8 cellular contexts compared by ENCODE assay signal in genomic region chr19:16185123-16185924, GRCh38. TPM values are rescaled to one million over a fixed set of nuclear protein-coding genes. Genes with fewer than 3 reads are reported as not detected.
A peak's percentile ranks its signal among the peaks of the same experiment; 100 is the strongest.
DNase-seq lines count a peak whose midpoint lies in the region; TF ChIP-seq lines count a peak whose summit lies in the region.

FAM32A (plus strand) TSS chr19:16185410; CDS start chr19:16185443, 33 bp downstream.

- H3K36me3 ChIP-seq in neuron (ENCODE audit: insufficient read depth, low read length) (peaks cover 27% of the 10 kb centered on the region), subcutaneous abdominal adipose tissue (ENCODE audit: control insufficient read depth in 5 of 5, insufficient read depth in 5 of 5, low read length in 5 of 5) (peaks cover 0 to 29% (median 24%) of the 10 kb centered on the region in 5 donors)

- H3K9me3 ChIP-seq in neuron (ENCODE audit: low read length): no peaks in the 10 kb centered on the region
- no peaks in the 10 kb centered on the region for H3K9me3 ChIP-seq in subcutaneous abdominal adipose tissue (ENCODE audit: control insufficient read depth in 5 of 5, low read length in 5 of 5)

- H3K4me3 ChIP-seq in neuron (ENCODE audit: low read length): peak within 1 kb of the TSS; percentile 59
- H3K4me3 ChIP-seq in subcutaneous abdominal adipose tissue (ENCODE audit: low read depth in 1 of 5, low read length in 5 of 5): peak within 1 kb of the TSS; percentile 85 to 97 (median 96)

- H3K27me3 ChIP-seq in neuron (ENCODE audit: insufficient read depth, low read length) (no peaks in the 10 kb centered on the region), subcutaneous abdominal adipose tissue (ENCODE audit: control insufficient read depth in 5 of 5, insufficient read depth in 4 of 5, low read length in 5 of 5) (peaks cover 0 to under 1% (median 0%) of the 10 kb centered on the region in 5 donors)

- H3K4me1 ChIP-seq in neuron (ENCODE audit: insufficient read depth, low read length) (peaks cover 7% of the 10 kb centered on the region), subcutaneous abdominal adipose tissue (ENCODE audit: control insufficient read depth in 5 of 5, insufficient read depth in 5 of 5, low read length in 5 of 5) (peaks cover 0 to 32% (median 22%) of the 10 kb centered on the region in 5 donors)

- POLR2A ChIA-PET in HEK293T (lab: Yijun Ruan, JAX): interaction anchor here (0.6 to 2.0 kb wide), 19 partner anchors 8 to 1508 kb away, joined by 3 to 17 read pairs (median 4); partner anchors contain the start of genes AP1M1, RAB8A and TPM4

- in situ Hi-C loops in SK-MEL-5 (cut with HindIII; ENCODE audit: low pct_unique_long_range_greater_than_20kb, low sequenced_read_pairs): no loop called here

- CTCF ChIA-PET in HEK293T (lab: Yijun Ruan, JAX): interaction anchor here (0.6 to 2.1 kb wide), 8 partner anchors 10 to 1318 kb away, joined by 3 to 6 read pairs (median 4); partner anchors contain the start of gene AP1M1

- H2AFZ ChIP-seq in neuron (ENCODE audit: low read depth, low read length): peak within 1 kb of the TSS; percentile 35

- H3K27ac ChIP-seq in subcutaneous abdominal adipose tissue (ENCODE audit: low read depth, low read length): peak within 1 kb of the TSS; percentile 90

- DNase-seq in GM03348 (ENCODE audit: low spot score) (peak; percentile 98), HEK293T (ENCODE audit: extremely low spot score) (peak; percentile 99), MV-4-11 (lab: John Stamatoyannopoulos, UW) (peak; percentile 100), SK-MEL-5 (ENCODE audit: low read depth, low spot score) (peak; percentile 99), foreskin melanocyte (peak; percentile 99)
- peak; percentile 99 for DNase-seq in activated naive CD4-positive, alpha-beta T cell treated with Interleukin-2 at 50 U/mL for 16 hours

- H3K9ac ChIP-seq in subcutaneous abdominal adipose tissue (ENCODE audit: low read length in 5 of 5): peak within 1 kb of the TSS; percentile 60 to 98 (median 97)

TF ChIP-seq in HEK293T, 16 proteins besides CTCF, POLR2A, EP300 and RAD21:
- no peak for TF ChIP-seq BHLHE40 (IDR thresholded peaks at IDR 0.05; ENCODE audit: borderline replicate concordance)
- no peak for TF ChIP-seq FOXM1 (IDR thresholded peaks at IDR 0.05; ENCODE audit: borderline replicate concordance)
- no peak for TF ChIP-seq ARNT (IDR thresholded peaks at IDR 0.05)
- TF ChIP-seq PKNOX1 (IDR thresholded peaks at IDR 0.05): peak; percentile 43
- peak; percentile 99 for TF ChIP-seq ELF4 (IDR thresholded peaks at IDR 0.05)
- TF ChIP-seq LEF1 (IDR thresholded peaks at IDR 0.05; ENCODE audit: borderline replicate concordance): no peak
- no peak for TF ChIP-seq SP1 (IDR thresholded peaks at IDR 0.05)
- TF ChIP-seq NFRKB (IDR thresholded peaks at IDR 0.05): no peak

RNA-seq across cellular contexts. Expression of gene FAM32A, which starts in this region (rescaled TPM):
- 78.3 and 95.1 TPM in 2 replicates for total RNA-seq in SK-MEL-5 (2014; rRNA removed; shearing (Covaris generic))
- polyA plus RNA-seq in SK-MEL-5 (2015; cell fraction: cytosol; rRNA removed): 77.9 and 80.6 TPM in 2 replicates
- polyA plus RNA-seq in SK-MEL-5 (2015; cell fraction: nucleus; rRNA removed): 26.7 and 31.5 TPM in 2 replicates

Comparison
In these comparisons a context has a peak if more than half of its experiments do, and no peak if none do; other contexts are left out.
1. Peak in every context shown above with its lines: DNase-seq, H3K4me3 ChIP-seq and H3K27ac ChIP-seq.